8 cellular contexts compared by ENCODE assay signal in genomic region chrX:133776072-133776471, GRCh38.
DNase-seq lines count a peak whose midpoint lies in the region; ATAC-seq, FAIRE-seq and TF ChIP-seq lines count a peak whose summit lies in the region.

No MANE protein-coding gene starts in this region.

- FAIRE-seq in HTR-8/SVneo (lab: Jason Lieb, UNC), result no peak

- POLR2A ChIA-PET in HCT116 (lab: Charles Lee), result no interaction called here

- CTCF ChIA-PET in HCT116 (lab: Charles Lee), result no interaction called here

- H3K79me2 ChIP-seq in HCT116 (ENCODE audit: insufficient read depth, low read length), result no peaks in the 10 kb centered on the region

- TF ChIP-seq CTCF in AG09319 (IDR thresholded peaks at IDR 0.05; ENCODE audit: low read depth, low read length) (peak; percentile 62), HCT116 (IDR thresholded peaks at IDR 0.05 in 2 of 3, conservative IDR thresholded peaks at IDR 0.05 in 1 of 3; ENCODE audit: borderline replicate concordance in 1 of 3, insufficient read depth in 1 of 3, low read depth in 2 of 3, low read length in 2 of 3) (peak; percentile 22 to 57 (median 44); a peak in 4 of 6 replicates), heart right ventricle (IDR thresholded peaks at IDR 0.05) (peak in 7 of 9 donors; percentile 26 to 57 (median 41))

- peak; percentile 41 for TF ChIP-seq RAD21 in HCT116 (IDR thresholded peaks at IDR 0.05; ENCODE audit: low read depth)

- no peak overlapping the region for H3K4me2 ChIP-seq in HCT116 (ENCODE audit: low read length)

- H3K9me2 ChIP-seq in HCT116 (ENCODE audit: insufficient read depth), result no peaks in the 10 kb centered on the region

- H3K9ac ChIP-seq in HCT116 (ENCODE audit: low read length), result no peak overlapping the region

- DNase-seq in AG09319 (ENCODE audit: extremely low read depth, low read depth) (no peak), HCT116 (ENCODE audit: low read depth, low spot score) (no peak), heart right ventricle (no peak), HTR-8/SVneo (ENCODE audit: insufficient read length, low spot score) (no peak), GM19240 (ENCODE audit: insufficient read length, low spot score) (no peak)
- DNase-seq in activated CD4-positive, alpha-beta T cell treated with anti-CD3 and anti-CD28 coated beads, Interleukin-2, amount 50 U/mL, for 48 hours, result peak; percentile 36 to 49
- DNase-seq in stimulated activated naive CD4-positive, alpha-beta T cell (lab: John Stamatoyannopoulos, UW), result peak; percentile 7 to 65 (median 39)

- no peak overlapping the region for H2AFZ ChIP-seq in HCT116 (ENCODE audit: low read depth, low read length, poor library complexity, severe bottlenecking)

- no peaks in the 10 kb centered on the region for H3K36me3 ChIP-seq in HCT116 (ENCODE audit: control insufficient read depth in 1 of 2, insufficient read depth in 2 of 2, low read length in 2 of 2)
- no peaks in the 10 kb centered on the region for H3K36me3 ChIP-seq in heart right ventricle

- no peak overlapping the region for H3K27ac ChIP-seq in HCT116 (ENCODE audit: low read depth, low read length)
- H3K27ac ChIP-seq in heart right ventricle, result no peak overlapping the region

- H3K4me1 ChIP-seq in HCT116 (ENCODE audit: control insufficient read depth in 1 of 2, insufficient read depth in 2 of 2, low read length in 2 of 2), result no peaks in the 10 kb centered on the region
- no peaks in the 10 kb centered on the region for H3K4me1 ChIP-seq in heart right ventricle

- ATAC-seq in HCT116, result peak; percentile 63
- ATAC-seq in heart right ventricle, result no peak
- ATAC-seq in GM18861 (IDR thresholded peaks at IDR 0.05; ENCODE audit: unreplicated experiment), result no peak

- WGBS in heart right ventricle, 2 donors, result 55 to 59% methylated on average over 7 of the region's 7 CpGs

- no peaks in the 10 kb centered on the region for H4K20me1 ChIP-seq in HCT116 (ENCODE audit: insufficient read depth)

- H3K27me3 ChIP-seq in HCT116 (ENCODE audit: insufficient read depth, low read length) (no peaks in the 10 kb centered on the region), heart right ventricle (peaks cover 0 to 51% (median 0%) of the 10 kb centered on the region in 7 donors)

- H3K4me3 ChIP-seq in HCT116 (replicated peaks in 1 of 2; ENCODE audit: low read depth in 1 of 2, low read length in 2 of 2), result no peak overlapping the region
- no peak overlapping the region for H3K4me3 ChIP-seq in heart right ventricle

- no TSS peak for BruUV-seq in HCT116 (replicated peaks; lab: Mats Ljungman, UMichigan)

- no peak for TF ChIP-seq POLR2A in HCT116 (IDR thresholded peaks at IDR 0.05; ENCODE audit: borderline replicate concordance, extremely low read depth, insufficient read depth, insufficient read length)

- H3K9me3 ChIP-seq in HCT116 (ENCODE audit: control insufficient read depth in 1 of 2, insufficient read depth in 1 of 2, low read depth in 1 of 2, low read length in 2 of 2) (no peaks in the 10 kb centered on the region), heart right ventricle (no peaks in the 10 kb centered on the region)

- intact Hi-C loops in HCT116 (cut with micrococcal nuclease), result loop anchor here (1.0 kb wide), 1 partner anchor 78 kb away; no protein-coding TSS in a partner anchor
- intact Hi-C loops in heart right ventricle (cut with DNase I), result no loop called here

- RAD21 ChIA-PET in HCT116 (lab: Charles Lee; ENCODE audit: low non-redundant PET in 1 of 2, low total read pairs in 2 of 2, uncharacterized antibody in 2 of 2, unreplicated experiment in 2 of 2), result no interaction called here

TF ChIP-seq in HCT116, 20 proteins besides CTCF, POLR2A, EP300 and RAD21:
- TF ChIP-seq SIN3A (IDR thresholded peaks at IDR 0.05; ENCODE audit: low read depth) (no peak), MAX (IDR thresholded peaks at IDR 0.05) (no peak), TCF7L2 (IDR thresholded peaks at IDR 0.05; ENCODE audit: borderline replicate concordance, extremely low read depth, insufficient read depth, insufficient read length) (no peak), ZFX (IDR thresholded peaks at IDR 0.05) (no peak), POLR2AphosphoS5 (IDR thresholded peaks at IDR 0.05; ENCODE audit: low read depth, low read length) (no peak), EGR1 (IDR thresholded peaks at IDR 0.05; ENCODE audit: low read depth) (no peak), JUND (IDR thresholded peaks at IDR 0.05) (no peak), CBX3 (IDR thresholded peaks at IDR 0.05; ENCODE audit: low read depth) (no peak), EZH2phosphoT487 (IDR thresholded peaks at IDR 0.05; ENCODE audit: borderline replicate concordance) (no peak), ZBTB33 (IDR thresholded peaks at IDR 0.05; ENCODE audit: extremely low read depth, insufficient replicate concordance, low read length) (no peak), SP1 (IDR thresholded peaks at IDR 0.05; ENCODE audit: low read depth) (no peak), CEBPB (IDR thresholded peaks at IDR 0.05; ENCODE audit: low read depth) (no peak), FOSL1 (IDR thresholded peaks at IDR 0.05; ENCODE audit: low read depth) (no peak), ELF1 (IDR thresholded peaks at IDR 0.05; ENCODE audit: borderline replicate concordance, low read depth) (no peak), ATF3 (IDR thresholded peaks at IDR 0.05) (no peak), EZH2 (IDR thresholded peaks at IDR 0.05) (no peak), SRF (IDR thresholded peaks at IDR 0.05; ENCODE audit: low read depth) (no peak), YY1 (IDR thresholded peaks at IDR 0.05; ENCODE audit: extremely low read depth, insufficient replicate concordance, low read depth, low read length) (no peak)

Comparison
In these comparisons a context has a peak if more than half of its experiments do, and no peak if none do; other contexts are left out.
1. DNase-seq: peak in activated CD4-positive, alpha-beta T cell treated with anti-CD3 and anti-CD28 coated beads, Interleukin-2, amount 50 U/mL, for 48 hours (2 of 2) and stimulated activated naive CD4-positive, alpha-beta T cell (6 of 6); none in AG09319 (single experiment), HCT116 (single experiment), heart right ventricle (0 of 2), HTR-8/SVneo (single experiment) and GM19240 (single experiment).
2. Peak in every context shown above with its lines, with median percentiles within 50 percentile points of each other: CTCF ChIP-seq.